13 cellular contexts compared by ENCODE assay signal in the genomic region with DNA sequence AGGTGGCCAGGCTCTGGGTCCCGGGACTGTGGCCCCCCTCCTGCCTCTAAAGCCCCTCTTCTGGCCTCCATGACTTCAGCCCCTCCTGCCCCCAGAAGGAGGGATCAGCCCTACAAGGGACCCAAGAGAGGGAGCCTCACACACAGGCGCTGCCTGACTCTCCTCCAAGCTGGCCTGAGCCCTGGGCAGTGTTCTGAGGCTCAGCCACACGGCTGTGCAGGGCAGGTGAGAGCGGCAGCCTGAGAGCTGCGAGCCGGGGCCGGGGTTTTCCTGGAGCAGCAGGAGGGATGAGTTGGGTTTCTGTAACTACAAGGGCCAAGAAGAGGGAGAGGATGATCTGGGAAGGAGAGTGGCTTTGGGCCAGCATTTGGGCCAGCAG.
"Had no signal": no experiment of that assay in that cellular context is flagged by ENCODE, and none has a peak within 500 bp of the region (broad histone marks: within the 10 kb centered on the region; RNA-seq: fewer than 3 reads in every experiment).

No MANE protein-coding gene starts in this region.

- ATAC-seq: activated CD8-positive, alpha-beta T cell treated with anti-CD3 and anti-CD28 coated beads, Interleukin-2, amount 10 ng/mL, durations not matched to agents 7 days and 5 days; stimulated activated naive CD8-positive, alpha-beta T cell treated with anti-CD3 and anti-CD28 coated beads, Interleukin-15, amount 100 ng/mL, for 72 hours had no signal

- FAIRE-seq: endometrium had no signal

- H3K27me3 ChIP-seq: adrenal gland, esophagus muscularis mucosa, uterus had no signal

- H3K27ac ChIP-seq: adrenal gland, esophagus muscularis mucosa, thoracic aorta, uterus had no signal

- H3K27me3 Mint-ChIP-seq: dendritic cell treated with granulocyte-macrophage colony-stimulating factor and Interleukin-4, amounts not matched to agents 40 ng/mL and 50 ng/mL, for 4 days; stimulated activated naive CD8-positive, alpha-beta T cell treated with anti-CD3 and anti-CD28 coated beads, Interleukin-15, amount 100 ng/mL, for 72 hours had no signal

- H3K9me3 ChIP-seq: adrenal gland, esophagus muscularis mucosa, thoracic aorta, uterus had no signal

- DNase-seq: activated CD8-positive, alpha-beta memory T cell treated with anti-CD3 and anti-CD28 coated beads, Interleukin-2, amount 50 U/mL, for 48 hours; activated CD8-positive, alpha-beta T cell treated with anti-CD3 and anti-CD28 coated beads, Interleukin-2, amount 10 ng/mL, durations not matched to agents 7 days and 5 days; activated naive CD4-positive, alpha-beta T cell treated with anti-CD3 and anti-CD28 coated beads for 36 hours; adrenal gland; stimulated activated CD4-positive, alpha-beta T cell treated with anti-CD3 and anti-CD28 coated beads, Interleukin-12 subunit alpha, Interleukin-12 subunit beta, amount 100 ng/mL, for 4 hours; stimulated activated CD4-positive, alpha-beta T cell treated with anti-CD3 and anti-CD28 coated beads, Interleukin-2, amount 100 ng/mL, for 48 hours; stimulated activated naive CD8-positive, alpha-beta T cell treated with anti-CD3 and anti-CD28 coated beads, Interleukin-15, amount 100 ng/mL, for 72 hours; uterus had no signal

- H3K9me3 Mint-ChIP-seq: activated naive CD4-positive, alpha-beta T cell treated with anti-CD3 and anti-CD28 coated beads for 36 hours; dendritic cell treated with granulocyte-macrophage colony-stimulating factor and Interleukin-4, amounts not matched to agents 40 ng/mL and 50 ng/mL, for 4 days; mesothelial cell of epicardium; stimulated activated naive CD8-positive, alpha-beta T cell treated with anti-CD3 and anti-CD28 coated beads, Interleukin-15, amount 100 ng/mL, for 72 hours had no signal

- H3K27ac Mint-ChIP-seq: activated CD8-positive, alpha-beta T cell treated with anti-CD3 and anti-CD28 coated beads, Interleukin-2, amount 10 ng/mL, durations not matched to agents 7 days and 5 days; activated naive CD4-positive, alpha-beta T cell treated with anti-CD3 and anti-CD28 coated beads for 36 hours; dendritic cell treated with granulocyte-macrophage colony-stimulating factor and Interleukin-4, amounts not matched to agents 40 ng/mL and 50 ng/mL, for 4 days; mesothelial cell of epicardium had no signal

- H3K4me3 ChIP-seq: adrenal gland, esophagus muscularis mucosa, thoracic aorta, uterus had no signal

- H3K4me3 Mint-ChIP-seq: activated CD8-positive, alpha-beta T cell treated with anti-CD3 and anti-CD28 coated beads, Interleukin-2, amount 10 ng/mL, durations not matched to agents 7 days and 5 days; activated naive CD4-positive, alpha-beta T cell treated with anti-CD3 and anti-CD28 coated beads for 36 hours; dendritic cell treated with granulocyte-macrophage colony-stimulating factor and Interleukin-4, amounts not matched to agents 40 ng/mL and 50 ng/mL, for 4 days; mesothelial cell of epicardium; stimulated activated naive CD8-positive, alpha-beta T cell treated with anti-CD3 and anti-CD28 coated beads, Interleukin-15, amount 100 ng/mL, for 72 hours had no signal

- H3K36me3 ChIP-seq: adrenal gland, thoracic aorta, uterus had no signal

- H3K36me3 Mint-ChIP-seq: mesothelial cell of epicardium had no signal
